ENCODE assay signal across 19 cellular contexts in genomic region chr1:229093258-229093540, GRCh38.
A peak's percentile ranks its signal among the peaks of the same experiment; 100 is the strongest.
DNase-seq lines count a peak whose midpoint lies in the region; ATAC-seq and TF ChIP-seq lines count a peak whose summit lies in the region.
"Had no signal": no experiment of that assay in that cellular context is flagged by ENCODE, and none has a peak within 500 bp of the region (broad histone marks: within the 10 kb centered on the region; RNA-seq: fewer than 3 reads in every experiment).

No MANE protein-coding gene starts in this region.

- H3K4me1 Mint-ChIP-seq in MCF 10A (ENCODE audit: insufficient read depth, unreplicated experiment) = no peaks in the 10 kb centered on the region
- H3K4me1 Mint-ChIP-seq in T-helper 2 cell treated with Interferon-gamma antibody and Interleukin-4, amounts not matched to agents 5 μg/mL and 100 μg/mL, for 36 hours (ENCODE audit: low read depth) = peaks cover 6% of the 10 kb centered on the region
- H3K4me1 Mint-ChIP-seq: natural killer cell had no signal

- H3K9me3 Mint-ChIP-seq in MCF 10A (ENCODE audit: unreplicated experiment) = no peaks in the 10 kb centered on the region
- H3K9me3 Mint-ChIP-seq in T-helper 2 cell treated with Interferon-gamma antibody and Interleukin-4, amounts not matched to agents 5 μg/mL and 100 μg/mL, for 36 hours = no peaks in the 10 kb centered on the region
- H3K9me3 Mint-ChIP-seq: activated T-cell treated with anti-CD3 and anti-CD28 coated beads, Interleukin-2, amount 50 U/mL, for 72 hours; natural killer cell had no signal

- intact Hi-C loops in breast epithelium (cut with DNase I; ENCODE audit: low total_unique reads) (no loop called here), MCF 10A (cut with micrococcal nuclease) (no loop called here), spleen (cut with DNase I; ENCODE audit: low total_unique reads) (no loop called here)

- WGBS in trophoblast cell (ENCODE audit: extremely low coverage, insufficient coverage, insufficient read length) = no CpG with 5 or more reads among the region's 2 CpGs
- WGBS in spleen, 5 donors = 91 to 96% (median 94%) methylated on average over 2 of the region's 2 CpGs

- H3K27me3 ChIP-seq in breast epithelium (no peaks in the 10 kb centered on the region), trophoblast cell (ENCODE audit: insufficient read depth, low read length) (no peaks in the 10 kb centered on the region), spleen (replicated peaks in 1 of 7) (no peaks in the 10 kb centered on the region)

- no peaks in the 10 kb centered on the region for H3K9me3 ChIP-seq in breast epithelium
- H3K9me3 ChIP-seq in trophoblast cell (ENCODE audit: insufficient read depth, low read depth, low read length) = no peaks in the 10 kb centered on the region
- peaks cover 0 to 8% (median 2%) of the 10 kb centered on the region in 8 donors for H3K9me3 ChIP-seq in spleen

- BruUV-seq in MCF 10A (replicated peaks; lab: Mats Ljungman, UMichigan) = no TSS peak

- peak overlapping the region; percentile 66 for H4K8ac ChIP-seq in trophoblast cell (ENCODE audit: low read depth, low read length)

- H2BK12ac ChIP-seq in trophoblast cell (ENCODE audit: low read length) = peak overlapping the region; percentile 82

- CTCF ChIA-PET in MCF 10A (lab: Yijun Ruan, JAX) = interaction anchor here (0.6 to 1.4 kb wide), 6 partner anchors 9 to 1657 kb away, joined by 3 to 8 read pairs (median 4); no protein-coding TSS in a partner anchor

- no peak overlapping the region for H2AFZ ChIP-seq in trophoblast cell (ENCODE audit: insufficient read depth, low read length, poor library complexity)

- no peak overlapping the region for H3K23ac ChIP-seq in trophoblast cell (ENCODE audit: low read length)

- no peak for TF ChIP-seq CTCF in breast epithelium (IDR thresholded peaks at IDR 0.05)
- TF ChIP-seq CTCF in MCF 10A (IDR thresholded peaks at IDR 0.05; ENCODE audit: unreplicated experiment) = no peak
- TF ChIP-seq CTCF in spleen (IDR thresholded peaks at IDR 0.05 in 8 of 11, conservative IDR thresholded peaks at IDR 0.05 in 3 of 11) = no peak

- H3K4me2 ChIP-seq in trophoblast cell (ENCODE audit: low read length) = peak overlapping the region; percentile 48

- H3K27ac ChIP-seq in breast epithelium (peak overlapping the region; percentile 87 to 88), trophoblast cell (ENCODE audit: low read depth, low read length) (peak overlapping the region; percentile 89), spleen (no peak overlapping the region)
- H3K27ac ChIP-seq: heart right ventricle, left ventricle myocardium inferior had no signal

- peaks cover 38% of the 10 kb centered on the region for H3K27me3 Mint-ChIP-seq in MCF 10A (ENCODE audit: insufficient read depth, unreplicated experiment)
- H3K27me3 Mint-ChIP-seq in T-helper 2 cell treated with Interferon-gamma antibody and Interleukin-4, amounts not matched to agents 5 μg/mL and 100 μg/mL, for 36 hours (ENCODE audit: low read depth) = no peaks in the 10 kb centered on the region

- H2BK120ac ChIP-seq in trophoblast cell (ENCODE audit: insufficient read depth, low read length, poor library complexity) = peak overlapping the region; percentile 84

- H3K36me3 Mint-ChIP-seq in MCF 10A (ENCODE audit: insufficient read depth, unreplicated experiment) = no peaks in the 10 kb centered on the region
- H3K36me3 Mint-ChIP-seq in T-helper 2 cell treated with Interferon-gamma antibody and Interleukin-4, amounts not matched to agents 5 μg/mL and 100 μg/mL, for 36 hours (ENCODE audit: low read depth) = no peaks in the 10 kb centered on the region
- H3K36me3 Mint-ChIP-seq: natural killer cell had no signal

- H3K9ac ChIP-seq in trophoblast cell (ENCODE audit: low read length) = no peak overlapping the region

- peaks cover 5% of the 10 kb centered on the region for H3K79me2 ChIP-seq in trophoblast cell (ENCODE audit: control insufficient read depth, insufficient read depth, low read length, poor library complexity)

- peak overlapping the region; percentile 80 for H3K18ac ChIP-seq in trophoblast cell (ENCODE audit: low read length)

- H3K4me3 ChIP-seq in breast epithelium (no peak overlapping the region), trophoblast cell (ENCODE audit: low read depth, low read length) (no peak overlapping the region), spleen (no peak overlapping the region)
- H3K4me3 ChIP-seq: GM12878, heart right ventricle, left ventricle myocardium inferior had no signal

- ATAC-seq in GM19463 (IDR thresholded peaks at IDR 0.05; ENCODE audit: unreplicated experiment) = no peak
- ATAC-seq: activated T-cell treated with anti-CD3 and anti-CD28 coated beads, Interleukin-2, amount 50 U/mL, for 72 hours; GM12878; heart right ventricle; natural killer cell had no signal

- no peaks in the 10 kb centered on the region for H3K36me3 ChIP-seq in breast epithelium
- H3K36me3 ChIP-seq in trophoblast cell (ENCODE audit: control insufficient read depth in 1 of 2, insufficient read depth in 2 of 2, low read length in 2 of 2) = no peaks in the 10 kb centered on the region
- H3K36me3 ChIP-seq in spleen = no peaks in the 10 kb centered on the region
- H3K36me3 ChIP-seq: heart right ventricle, left ventricle myocardium inferior had no signal

- no peak for DNase-seq in breast epithelium (ENCODE audit: low spot score in 2 of 2)
- no peak for DNase-seq in MCF 10A (ENCODE audit: unreplicated experiment)
- DNase-seq in globus pallidus (ENCODE audit: low spot score) = peak; percentile 58
- peak in 1 of 2 donors; percentile 38 for DNase-seq in trophoblast cell
- DNase-seq in activated naive CD4-positive, alpha-beta T cell treated with Interleukin-2 at 50 U/mL for 16 hours = no peak
- DNase-seq in spleen = no peak
- DNase-seq in T-helper 2 cell treated with Interferon-gamma antibody and Interleukin-4, amounts not matched to agents 5 μg/mL and 100 μg/mL, for 36 hours (ENCODE audit: low spot score) = no peak
- DNase-seq: activated T-cell treated with anti-CD3 and anti-CD28 coated beads, Interleukin-2, amount 50 U/mL, for 72 hours; CD8-positive, alpha-beta memory T cell; heart right ventricle; HFFc6; left ventricle myocardium inferior; natural killer cell; NCI-H1105 treated with DMSO at 0.1 percent for 48 hours; SIG-M5; stimulated activated CD4-positive, alpha-beta T cell treated with anti-CD3 and anti-CD28 coated beads, Interleukin-4, amount 100 ng/mL, for 24 hours; T1000 had no signal

- H3K4me3 Mint-ChIP-seq in MCF 10A (ENCODE audit: unreplicated experiment) = no peak overlapping the region
- H3K4me3 Mint-ChIP-seq in T-helper 2 cell treated with Interferon-gamma antibody and Interleukin-4, amounts not matched to agents 5 μg/mL and 100 μg/mL, for 36 hours = no peak overlapping the region
- H3K4me3 Mint-ChIP-seq: activated T-cell treated with anti-CD3 and anti-CD28 coated beads, Interleukin-2, amount 50 U/mL, for 72 hours; HFFc6; natural killer cell had no signal

- H3K4me1 ChIP-seq in breast epithelium = peaks cover 8 to 26% of the 10 kb centered on the region in 2 donors
- H3K4me1 ChIP-seq in trophoblast cell (ENCODE audit: control insufficient read depth in 1 of 2, insufficient read depth in 2 of 2, low read length in 2 of 2) = peaks cover 17 to 38% of the 10 kb centered on the region in 2 experiments
- H3K4me1 ChIP-seq in spleen = no peaks in the 10 kb centered on the region
- H3K4me1 ChIP-seq: heart right ventricle, left ventricle myocardium inferior had no signal

- no peak for TF ChIP-seq POLR2A in breast epithelium (IDR thresholded peaks at IDR 0.05)
- no peak for TF ChIP-seq POLR2A in spleen (IDR thresholded peaks at IDR 0.05)

- peak overlapping the region; percentile 35 for H3K4ac ChIP-seq in trophoblast cell (ENCODE audit: low read depth, low read length)

- H2BK5ac ChIP-seq in trophoblast cell (ENCODE audit: low read depth, low read length, poor library complexity) = peak overlapping the region; percentile 90

- no peak overlapping the region for H3K27ac Mint-ChIP-seq in MCF 10A (ENCODE audit: low read depth, unreplicated experiment)
- H3K27ac Mint-ChIP-seq in T-helper 2 cell treated with Interferon-gamma antibody and Interleukin-4, amounts not matched to agents 5 μg/mL and 100 μg/mL, for 36 hours = no peak overlapping the region
- H3K27ac Mint-ChIP-seq: activated T-cell treated with anti-CD3 and anti-CD28 coated beads, Interleukin-2, amount 50 U/mL, for 72 hours; HFFc6; natural killer cell had no signal

- peak overlapping the region; percentile 80 for H2AK5ac ChIP-seq in trophoblast cell (ENCODE audit: low read length)

- H3K79me1 ChIP-seq in trophoblast cell (ENCODE audit: low read length) = peaks cover 41% of the 10 kb centered on the region

- POLR2A ChIA-PET in MCF 10A (lab: Yijun Ruan, JAX) = interaction anchor here (1.2 to 2.2 kb wide), 2 partner anchors 15 to 59 kb away, joined by 4 to 5 read pairs; no protein-coding TSS in a partner anchor

- peak overlapping the region; percentile 52 for H3K14ac ChIP-seq in trophoblast cell (ENCODE audit: low read length)

- H4K12ac ChIP-seq in trophoblast cell (ENCODE audit: low read depth, low read length) = no peak overlapping the region

- peak overlapping the region; percentile 90 for H4K91ac ChIP-seq in trophoblast cell (ENCODE audit: low read depth, low read length)

Comparison
In these comparisons a context has a peak if more than half of its experiments do, and no peak if none do; other contexts are left out.
1. H3K27ac ChIP-seq: peak in breast epithelium (2 of 2) and trophoblast cell (single experiment); none in spleen (0 of 8).